23 cellular contexts compared by ENCODE assay signal in the genomic region with DNA sequence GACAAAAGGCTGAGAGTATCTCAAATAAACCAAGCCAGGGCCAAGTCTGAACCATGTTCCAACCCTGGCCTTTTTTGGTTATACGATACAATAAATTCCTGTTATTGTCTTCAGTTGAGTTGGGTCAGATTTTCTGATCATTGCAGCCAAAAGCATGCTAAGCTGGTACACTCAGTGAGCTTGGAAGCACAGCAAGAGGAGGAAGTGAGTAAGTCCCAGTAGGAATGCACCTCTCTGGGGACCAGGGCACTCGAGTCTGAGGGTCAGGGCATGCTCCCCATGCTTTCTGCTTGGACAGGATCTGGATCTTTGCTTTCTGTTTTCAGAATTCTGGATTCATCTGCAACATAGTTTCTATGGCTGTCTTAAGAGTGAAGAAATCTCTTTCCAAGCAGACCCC.
DNase-seq lines count a peak whose midpoint lies in the region; ATAC-seq and TF ChIP-seq lines count a peak whose summit lies in the region.
"Had no signal": no experiment of that assay in that cellular context is flagged by ENCODE, and none has a peak within 500 bp of the region (broad histone marks: within the 10 kb centered on the region; RNA-seq: fewer than 3 reads in every experiment).

No MANE protein-coding gene starts in this region.

- H3K9me3 ChIP-seq in mammary epithelial cell (replicated peaks; ENCODE audit: insufficient read depth, low read length) (no peaks in the 10 kb centered on the region), PC-9 (ENCODE audit: insufficient read depth, low read depth) (no peaks in the 10 kb centered on the region)
- H3K9me3 ChIP-seq: breast epithelium had no signal

- POLR2A ChIA-PET in MCF 10A (lab: Yijun Ruan, JAX) (no interaction called here), PC-9 (lab: Charles Lee; ENCODE audit: unreplicated experiment) (no interaction called here), GM10248 (lab: Yijun Ruan, JAX) (no interaction called here)

- H3K27me3 ChIP-seq in mammary epithelial cell (ENCODE audit: insufficient read depth, low read length) (no peaks in the 10 kb centered on the region), PC-9 (ENCODE audit: insufficient read depth, low read depth) (peaks cover 59% of the 10 kb centered on the region)
- H3K27me3 ChIP-seq: breast epithelium, dorsolateral prefrontal cortex had no signal

- no peaks in the 10 kb centered on the region for H3K36me3 Mint-ChIP-seq in MCF 10A (ENCODE audit: insufficient read depth, unreplicated experiment)
- H3K36me3 Mint-ChIP-seq: activated naive CD4-positive, alpha-beta T cell treated with anti-CD3 and anti-CD28 coated beads, Interleukin-2, amount 50 U/mL, for 24 hours had no signal

- H3K4me1 ChIP-seq in mammary epithelial cell (ENCODE audit: insufficient read depth, low read length), result peaks cover 5% of the 10 kb centered on the region
- H3K4me1 ChIP-seq in PC-9 (replicated peaks; ENCODE audit: insufficient read depth), result no peaks in the 10 kb centered on the region
- H3K4me1 ChIP-seq: breast epithelium had no signal

- H3K4me1 Mint-ChIP-seq in MCF 10A (ENCODE audit: insufficient read depth, unreplicated experiment), result no peaks in the 10 kb centered on the region
- H3K4me1 Mint-ChIP-seq: activated CD4-positive, alpha-beta memory T cell treated with anti-CD3 and anti-CD28 coated beads, Interleukin-2, amount 10 ng/mL, durations not matched to agents 7 days and 5 days; activated naive CD4-positive, alpha-beta T cell treated with anti-CD3 and anti-CD28 coated beads, Interleukin-2, amount 50 U/mL, for 24 hours; nephron; T-helper 17 cell had no signal

- WGBS in mammary epithelial cell (ENCODE audit: low coverage, missing lambda C conversion rate), result 80% methylated on average over 2 of the region's 2 CpGs

- H2AFZ ChIP-seq in mammary epithelial cell (ENCODE audit: low read depth, low read length) (no peak overlapping the region), PC-9 (no peak overlapping the region)

- H3K27ac ChIP-seq in mammary epithelial cell (ENCODE audit: insufficient read depth, low read depth, low read length), result no peak overlapping the region
- no peak overlapping the region for H3K27ac ChIP-seq in PC-9
- H3K27ac ChIP-seq: 22Rv1, breast epithelium, C4-2B, dorsolateral prefrontal cortex, heart left ventricle had no signal

- CTCF ChIA-PET in MCF 10A (lab: Yijun Ruan, JAX), result interaction anchor here (0.6 kb wide), 1 partner anchor 17 kb away, joined by 3 read pairs; no protein-coding TSS in a partner anchor
- CTCF ChIA-PET in mammary epithelial cell (lab: Charles Lee; ENCODE audit: low non-redundant PET), result no interaction called here
- CTCF ChIA-PET in PC-9 (lab: Charles Lee), result no interaction called here
- CTCF ChIA-PET in GM10248 (lab: Yijun Ruan, JAX), result no interaction called here

- no peak overlapping the region for H3K4me3 ChIP-seq in mammary epithelial cell (replicated peaks in 1 of 3; ENCODE audit: insufficient read depth in 1 of 3, low read depth in 2 of 3, low read length in 3 of 3)
- no peak overlapping the region for H3K4me3 ChIP-seq in PC-9
- H3K4me3 ChIP-seq: breast epithelium, dorsolateral prefrontal cortex, heart left ventricle had no signal

- BruUV-seq in MCF 10A (replicated peaks; lab: Mats Ljungman, UMichigan) (no TSS peak), mammary epithelial cell (replicated peaks; lab: Mats Ljungman, UMichigan) (no TSS peak), PC-9 (replicated peaks; lab: Mats Ljungman, UMichigan) (no TSS peak)

- no peaks in the 10 kb centered on the region for H3K9me3 Mint-ChIP-seq in MCF 10A (ENCODE audit: unreplicated experiment)
- H3K9me3 Mint-ChIP-seq: activated CD4-positive, alpha-beta memory T cell treated with anti-CD3 and anti-CD28 coated beads, Interleukin-2, amount 10 ng/mL, durations not matched to agents 7 days and 5 days; activated naive CD4-positive, alpha-beta T cell treated with anti-CD3 and anti-CD28 coated beads, Interleukin-2, amount 50 U/mL, for 24 hours; activated T-cell treated with anti-CD3 and anti-CD28 coated beads, Interleukin-2, amount 50 U/mL, for 24 hours had no signal

- ATAC-seq in HG02588 (IDR thresholded peaks at IDR 0.05; ENCODE audit: unreplicated experiment), result no peak
- ATAC-seq: T-helper 17 cell had no signal

- H3K4me3 Mint-ChIP-seq in MCF 10A (ENCODE audit: unreplicated experiment), result no peak overlapping the region
- H3K4me3 Mint-ChIP-seq: activated CD4-positive, alpha-beta memory T cell treated with anti-CD3 and anti-CD28 coated beads, Interleukin-2, amount 10 ng/mL, durations not matched to agents 7 days and 5 days; activated naive CD4-positive, alpha-beta T cell treated with anti-CD3 and anti-CD28 coated beads, Interleukin-2, amount 50 U/mL, for 24 hours; activated T-cell treated with anti-CD3 and anti-CD28 coated beads, Interleukin-2, amount 50 U/mL, for 24 hours; nephron; T-helper 17 cell had no signal

- TF ChIP-seq CTCF in MCF 10A (IDR thresholded peaks at IDR 0.05; ENCODE audit: unreplicated experiment) (no peak), mammary epithelial cell (conservative IDR thresholded peaks at IDR 0.05 in 1 of 2, IDR thresholded peaks at IDR 0.05 in 1 of 2; ENCODE audit: extremely low read depth in 1 of 2, insufficient read depth in 1 of 2, low read depth in 1 of 2, low read length in 2 of 2) (no peak), PC-9 (conservative IDR thresholded peaks at IDR 0.05) (no peak), GM10248 (IDR thresholded peaks at IDR 0.05; ENCODE audit: control extremely low read depth, extremely low read depth, low read depth, missing control alignments) (no peak)

- no peaks in the 10 kb centered on the region for H3K9me2 ChIP-seq in PC-9 (ENCODE audit: insufficient read depth)

- no peak overlapping the region for H3K27ac Mint-ChIP-seq in MCF 10A (ENCODE audit: low read depth, unreplicated experiment)
- H3K27ac Mint-ChIP-seq: activated CD4-positive, alpha-beta memory T cell treated with anti-CD3 and anti-CD28 coated beads, Interleukin-2, amount 10 ng/mL, durations not matched to agents 7 days and 5 days; activated naive CD4-positive, alpha-beta T cell treated with anti-CD3 and anti-CD28 coated beads, Interleukin-2, amount 50 U/mL, for 24 hours; activated T-cell treated with anti-CD3 and anti-CD28 coated beads, Interleukin-2, amount 50 U/mL, for 24 hours; nephron; progenitor cell of endocrine pancreas; T-helper 17 cell had no signal

- no peaks in the 10 kb centered on the region for H3F3A ChIP-seq in PC-9 (ENCODE audit: insufficient read depth, low read depth)

- H3K4me2 ChIP-seq in mammary epithelial cell (ENCODE audit: insufficient read depth, low read depth, low read length), result no peak overlapping the region
- H3K4me2 ChIP-seq in PC-9, result no peak overlapping the region

- peak; percentile 6 for DNase-seq in MCF 10A (ENCODE audit: unreplicated experiment)
- DNase-seq in mammary epithelial cell, result no peak
- DNase-seq in astrocyte of the hippocampus (ENCODE audit: low read depth, low spot score), result peak; percentile 50
- peak; percentile 34 for DNase-seq in hepatic stellate cell (ENCODE audit: low spot score)
- no peak for DNase-seq in PC-9
- DNase-seq in GM10248 (ENCODE audit: extremely low spot score), result no peak
- DNase-seq in C1 segment of cervical spinal cord (lab: John Stamatoyannopoulos, UW), result no peak
- DNase-seq: activated CD4-positive, alpha-beta memory T cell treated with anti-CD3 and anti-CD28 coated beads, Interleukin-2, amount 10 ng/mL, durations not matched to agents 7 days and 5 days; activated T-cell treated with anti-CD3 and anti-CD28 coated beads, Interleukin-2, amount 50 U/mL, for 24 hours; dorsolateral prefrontal cortex; heart left ventricle; mesendoderm; NCI-H2029; NCI-H510A treated with DMSO at 0.1 percent for 48 hours; stimulated activated CD8-positive, alpha-beta memory T cell treated with anti-CD3 and anti-CD28 coated beads, Interleukin-4, amount 100 ng/mL, for 48 hours; T-helper 17 cell had no signal

- no peak overlapping the region for H3K9ac ChIP-seq in mammary epithelial cell (ENCODE audit: insufficient read depth, low read length)

- intact Hi-C loops in MCF 10A (cut with micrococcal nuclease) (no loop called here), mammary epithelial cell (cut with micrococcal nuclease) (no loop called here), PC-9 (cut with micrococcal nuclease; ENCODE audit: unreplicated experiment) (no loop called here)

- dilution Hi-C loops in mammary epithelial cell (cut with HindIII; ENCODE audit: low sequenced_read_pairs), result no loop called here

- H3K27me3 Mint-ChIP-seq in MCF 10A (ENCODE audit: insufficient read depth, unreplicated experiment), result peaks cover 16% of the 10 kb centered on the region

- in situ Hi-C loops in mammary epithelial cell (cut with MboI; ENCODE audit: low sequenced_read_pairs in 2 of 2), result no loop called here

- H3K79me2 ChIP-seq in mammary epithelial cell (ENCODE audit: insufficient read depth, low read length), result no peaks in the 10 kb centered on the region
- no peaks in the 10 kb centered on the region for H3K79me2 ChIP-seq in PC-9 (ENCODE audit: low read depth)

- H3K36me3 ChIP-seq in mammary epithelial cell (ENCODE audit: insufficient read depth, low read length) (no peaks in the 10 kb centered on the region), PC-9 (ENCODE audit: low read depth) (no peaks in the 10 kb centered on the region)
- H3K36me3 ChIP-seq: breast epithelium, heart left ventricle had no signal

- H4K20me1 ChIP-seq in mammary epithelial cell (ENCODE audit: insufficient read depth, low read length) (no peaks in the 10 kb centered on the region), PC-9 (ENCODE audit: insufficient read depth) (no peaks in the 10 kb centered on the region)

Comparison
In these comparisons a context has a peak if more than half of its experiments do, and no peak if none do; other contexts are left out.
1. DNase-seq: peak in MCF 10A (single experiment), astrocyte of the hippocampus (single experiment) and hepatic stellate cell (single experiment); none in mammary epithelial cell (single experiment), PC-9 (0 of 2), GM10248 (single experiment) and C1 segment of cervical spinal cord (0 of 14).